1 cellular context compared by ENCODE assay signal in the genomic region with DNA sequence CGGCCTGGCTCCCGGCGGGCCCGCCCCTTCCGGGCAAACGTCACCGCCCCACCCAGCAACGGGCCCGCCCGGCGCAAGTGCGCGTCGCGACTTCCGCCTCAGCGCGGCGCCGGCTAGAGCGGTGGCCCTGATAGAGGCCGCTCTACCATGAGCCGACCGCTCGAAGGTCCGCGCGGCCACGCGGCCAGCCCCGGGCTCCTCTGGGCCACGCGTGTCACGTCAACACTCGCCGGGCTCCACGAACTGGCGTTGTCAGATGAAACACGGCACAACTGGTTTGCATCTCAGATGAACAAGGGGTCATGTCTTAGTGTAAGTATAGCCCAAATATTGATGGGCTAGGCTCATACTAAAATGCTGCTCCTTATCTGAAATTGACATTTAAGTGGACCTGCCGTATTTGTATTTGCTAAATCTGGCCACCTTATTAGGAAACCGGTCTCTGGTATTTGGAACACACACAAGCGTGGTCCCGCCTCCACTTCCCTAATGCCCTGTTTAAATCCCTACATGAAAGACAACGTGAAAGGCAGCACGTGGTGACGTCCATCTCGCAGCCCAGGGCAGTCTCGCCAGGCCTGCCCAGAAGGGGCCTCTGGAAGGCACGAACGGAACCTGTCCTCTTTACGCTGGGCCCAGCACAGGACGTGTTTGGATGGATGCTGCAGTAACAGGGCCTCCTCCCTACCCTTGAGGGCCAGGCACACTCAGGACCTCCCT.
TF ChIP-seq lines count a peak whose summit lies in the region.

TSS of gene ZNF598 (minus strand) at position 31 of the 720 bp plus-strand sequence.

TF ChIP-seq in SK-N-SH, 30 proteins besides CTCF, POLR2A, EP300 and RAD21 (continued from another document):
- TF ChIP-seq USF2 (IDR thresholded peaks at IDR 0.05; ENCODE audit: borderline replicate concordance, low read depth, low read length) (no peak), FOXM1 (IDR thresholded peaks at IDR 0.05; ENCODE audit: low read depth) (no peak), EZH2phosphoT487 (IDR thresholded peaks at IDR 0.05; ENCODE audit: borderline replicate concordance, low read depth) (no peak), RFX5 (IDR thresholded peaks at IDR 0.05; ENCODE audit: low read length) (no peak), FOXJ3 (CRISPR knock-in tag; IDR thresholded peaks at IDR 0.05) (no peak; the same call in 1 of the 2 replicates), RCOR1 (IDR thresholded peaks at IDR 0.05; ENCODE audit: low read length) (no peak), FOSL2 (IDR thresholded peaks at IDR 0.05; ENCODE audit: borderline replicate concordance, low read depth) (no peak), TEAD4 (IDR thresholded peaks at IDR 0.05; ENCODE audit: borderline replicate concordance, insufficient read depth) (no peak), NFIC (IDR thresholded peaks at IDR 0.05; ENCODE audit: borderline replicate concordance) (no peak), GATA2 (CRISPR knock-in tag; IDR thresholded peaks at IDR 0.05) (no peak), TCF12 (IDR thresholded peaks at IDR 0.05) (no peak), CHD2 (IDR thresholded peaks at IDR 0.05; ENCODE audit: low read length, partially characterized antibody) (peak; percentile 53), POLR2AphosphoS5 (IDR thresholded peaks at IDR 0.05; ENCODE audit: low read depth, low read length) (peak; percentile 72), RXRA (IDR thresholded peaks at IDR 0.05; ENCODE audit: borderline replicate concordance, low read depth) (no peak), SMC3 (IDR thresholded peaks at IDR 0.05; ENCODE audit: low read depth, low read length) (no peak), MEF2A (IDR thresholded peaks at IDR 0.05; ENCODE audit: borderline replicate concordance, low read depth) (no peak)
- TF ChIP-seq, protein P1, sequence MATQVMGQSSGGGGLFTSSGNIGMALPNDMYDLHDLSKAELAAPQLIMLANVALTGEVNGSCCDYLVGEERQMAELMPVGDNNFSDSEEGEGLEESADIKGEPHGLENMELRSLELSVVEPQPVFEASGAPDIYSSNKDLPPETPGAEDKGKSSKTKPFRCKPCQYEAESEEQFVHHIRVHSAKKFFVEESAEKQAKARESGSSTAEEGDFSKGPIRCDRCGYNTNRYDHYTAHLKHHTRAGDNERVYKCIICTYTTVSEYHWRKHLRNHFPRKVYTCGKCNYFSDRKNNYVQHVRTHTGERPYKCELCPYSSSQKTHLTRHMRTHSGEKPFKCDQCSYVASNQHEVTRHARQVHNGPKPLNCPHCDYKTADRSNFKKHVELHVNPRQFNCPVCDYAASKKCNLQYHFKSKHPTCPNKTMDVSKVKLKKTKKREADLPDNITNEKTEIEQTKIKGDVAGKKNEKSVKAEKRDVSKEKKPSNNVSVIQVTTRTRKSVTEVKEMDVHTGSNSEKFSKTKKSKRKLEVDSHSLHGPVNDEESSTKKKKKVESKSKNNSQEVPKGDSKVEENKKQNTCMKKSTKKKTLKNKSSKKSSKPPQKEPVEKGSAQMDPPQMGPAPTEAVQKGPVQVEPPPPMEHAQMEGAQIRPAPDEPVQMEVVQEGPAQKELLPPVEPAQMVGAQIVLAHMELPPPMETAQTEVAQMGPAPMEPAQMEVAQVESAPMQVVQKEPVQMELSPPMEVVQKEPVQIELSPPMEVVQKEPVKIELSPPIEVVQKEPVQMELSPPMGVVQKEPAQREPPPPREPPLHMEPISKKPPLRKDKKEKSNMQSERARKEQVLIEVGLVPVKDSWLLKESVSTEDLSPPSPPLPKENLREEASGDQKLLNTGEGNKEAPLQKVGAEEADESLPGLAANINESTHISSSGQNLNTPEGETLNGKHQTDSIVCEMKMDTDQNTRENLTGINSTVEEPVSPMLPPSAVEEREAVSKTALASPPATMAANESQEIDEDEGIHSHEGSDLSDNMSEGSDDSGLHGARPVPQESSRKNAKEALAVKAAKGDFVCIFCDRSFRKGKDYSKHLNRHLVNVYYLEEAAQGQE (IDR thresholded peaks at IDR 0.05; ENCODE audit: low read depth, low read length): peak; percentile 31; the same call in 1 of the 2 replicates
- TF ChIP-seq, protein P2, sequence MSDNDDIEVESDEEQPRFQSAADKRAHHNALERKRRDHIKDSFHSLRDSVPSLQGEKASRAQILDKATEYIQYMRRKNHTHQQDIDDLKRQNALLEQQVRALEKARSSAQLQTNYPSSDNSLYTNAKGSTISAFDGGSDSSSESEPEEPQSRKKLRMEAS (IDR thresholded peaks at IDR 0.05; ENCODE audit: low read depth): peak; percentile 87; the same call in 1 of the 2 replicates
- TF ChIP-seq, protein P3, sequence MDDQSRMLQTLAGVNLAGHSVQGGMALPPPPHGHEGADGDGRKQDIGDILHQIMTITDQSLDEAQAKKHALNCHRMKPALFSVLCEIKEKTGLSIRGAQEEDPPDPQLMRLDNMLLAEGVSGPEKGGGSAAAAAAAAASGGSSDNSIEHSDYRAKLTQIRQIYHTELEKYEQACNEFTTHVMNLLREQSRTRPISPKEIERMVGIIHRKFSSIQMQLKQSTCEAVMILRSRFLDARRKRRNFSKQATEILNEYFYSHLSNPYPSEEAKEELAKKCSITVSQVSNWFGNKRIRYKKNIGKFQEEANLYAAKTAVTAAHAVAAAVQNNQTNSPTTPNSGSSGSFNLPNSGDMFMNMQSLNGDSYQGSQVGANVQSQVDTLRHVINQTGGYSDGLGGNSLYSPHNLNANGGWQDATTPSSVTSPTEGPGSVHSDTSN (IDR thresholded peaks at IDR 0.05): no peak
TF ChIP-seq in SK-N-SH: peak in this region for 9.
